ENCODE assay signal across 25 cellular contexts in the genomic region with DNA sequence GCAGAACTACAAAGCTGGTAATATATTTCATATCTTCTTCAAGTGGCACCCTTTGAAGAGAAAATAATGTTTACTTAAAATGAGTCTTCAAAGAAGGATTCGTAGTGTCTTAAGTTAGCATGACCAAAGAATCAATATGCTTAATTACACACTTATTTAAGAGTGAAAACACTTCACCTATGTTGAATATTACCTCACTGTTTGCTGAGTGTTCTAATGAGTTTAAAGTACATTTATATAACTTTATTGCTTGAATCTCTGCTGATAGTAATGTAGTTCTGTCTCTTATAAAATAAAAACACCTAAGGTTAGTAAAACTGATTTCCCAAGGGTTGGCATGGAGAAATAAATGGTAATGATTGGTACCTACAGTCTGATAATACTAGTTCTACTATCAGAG.
"Had no signal": no experiment of that assay in that cellular context is flagged by ENCODE, and none has a peak within 500 bp of the region (broad histone marks: within the 10 kb centered on the region; RNA-seq: fewer than 3 reads in every experiment).

No MANE protein-coding gene starts in this region.

- H3K4me1 ChIP-seq: esophagus muscularis mucosa, foreskin keratinocyte, lower lobe of right lung, psoas muscle, upper lobe of left lung had no signal

- DNase-seq: dermis blood vessel endothelial cell; effector memory CD4-positive, alpha-beta T cell; foreskin keratinocyte; glutamatergic neuron; heart right ventricle; hippocampal formation; left cardiac atrium; left ventricle myocardium superior; lower lobe of right lung; naive thymus-derived CD8-positive, alpha-beta T cell; occipital lobe; ovary; posterior cingulate gyrus; psoas muscle; right cardiac atrium; stimulated activated CD4-positive, alpha-beta T cell treated with anti-CD3 and anti-CD28 coated beads, Interleukin-15, amount 100 ng/mL, for 24 hours; stimulated activated CD4-positive, alpha-beta T cell treated with anti-CD3 and anti-CD28 coated beads, Interleukin-2, amount 100 ng/mL, for 48 hours; stimulated activated naive B cell treated with anti-CD40 and anti-IgM and Interleukin-4, amounts not matched to agents 10 μg/mL and 1 μg/mL and 100 μg/mL, for 72 hours; upper lobe of left lung had no signal

- ATAC-seq: foreskin keratinocyte; heart right ventricle; left cardiac atrium; left ventricle myocardium superior; naive thymus-derived CD8-positive, alpha-beta T cell; psoas muscle; right cardiac atrium; stimulated activated naive B cell treated with anti-CD40 and anti-IgM and Interleukin-4, amounts not matched to agents 10 μg/mL and 1 μg/mL and 100 μg/mL, for 72 hours had no signal

- H3K4me3 ChIP-seq: coronary artery, esophagus muscularis mucosa, heart right ventricle, lower lobe of right lung, ovary, psoas muscle, skin epidermis, thoracic aorta, tibial nerve, upper lobe of left lung had no signal

- H3K27ac ChIP-seq: coronary artery, esophagus muscularis mucosa, foreskin keratinocyte, heart right ventricle, lower lobe of right lung, ovary, psoas muscle, skin epidermis, thoracic aorta, tibial nerve, upper lobe of left lung had no signal

- H3K9me3 ChIP-seq: esophagus muscularis mucosa, heart right ventricle, lower lobe of right lung, ovary, psoas muscle, thoracic aorta, tibial nerve, upper lobe of left lung had no signal

- H3K27me3 ChIP-seq: esophagus muscularis mucosa, foreskin keratinocyte, heart right ventricle, ovary, tibial nerve, upper lobe of left lung had no signal

- H3K27me3 Mint-ChIP-seq: naive thymus-derived CD8-positive, alpha-beta T cell; stimulated activated naive B cell treated with anti-CD40 and anti-IgM and Interleukin-4, amounts not matched to agents 10 μg/mL and 1 μg/mL and 100 μg/mL, for 72 hours; stimulated activated naive CD8-positive, alpha-beta T cell treated with anti-CD3 and anti-CD28 coated beads, Interleukin-15, Interleukin-2, amounts not matched to agents 100 ng/mL and 50 ng/mL, for 24 hours had no signal

- H3K4me3 Mint-ChIP-seq: naive thymus-derived CD8-positive, alpha-beta T cell; stimulated activated naive B cell treated with anti-CD40 and anti-IgM and Interleukin-4, amounts not matched to agents 10 μg/mL and 1 μg/mL and 100 μg/mL, for 72 hours; stimulated activated naive CD8-positive, alpha-beta T cell treated with anti-CD3 and anti-CD28 coated beads, Interleukin-15, Interleukin-2, amounts not matched to agents 100 ng/mL and 50 ng/mL, for 24 hours had no signal

- H3K36me3 ChIP-seq: ovary, thoracic aorta had no signal

- H3K9me3 Mint-ChIP-seq: naive thymus-derived CD8-positive, alpha-beta T cell; stimulated activated naive B cell treated with anti-CD40 and anti-IgM and Interleukin-4, amounts not matched to agents 10 μg/mL and 1 μg/mL and 100 μg/mL, for 72 hours; stimulated activated naive CD8-positive, alpha-beta T cell treated with anti-CD3 and anti-CD28 coated beads, Interleukin-15, Interleukin-2, amounts not matched to agents 100 ng/mL and 50 ng/mL, for 24 hours had no signal

- H3K27ac Mint-ChIP-seq: stimulated activated naive B cell treated with anti-CD40 and anti-IgM and Interleukin-4, amounts not matched to agents 10 μg/mL and 1 μg/mL and 100 μg/mL, for 72 hours; stimulated activated naive CD8-positive, alpha-beta T cell treated with anti-CD3 and anti-CD28 coated beads, Interleukin-15, Interleukin-2, amounts not matched to agents 100 ng/mL and 50 ng/mL, for 24 hours had no signal
